8 cellular contexts compared by ENCODE assay signal in the genomic region with DNA sequence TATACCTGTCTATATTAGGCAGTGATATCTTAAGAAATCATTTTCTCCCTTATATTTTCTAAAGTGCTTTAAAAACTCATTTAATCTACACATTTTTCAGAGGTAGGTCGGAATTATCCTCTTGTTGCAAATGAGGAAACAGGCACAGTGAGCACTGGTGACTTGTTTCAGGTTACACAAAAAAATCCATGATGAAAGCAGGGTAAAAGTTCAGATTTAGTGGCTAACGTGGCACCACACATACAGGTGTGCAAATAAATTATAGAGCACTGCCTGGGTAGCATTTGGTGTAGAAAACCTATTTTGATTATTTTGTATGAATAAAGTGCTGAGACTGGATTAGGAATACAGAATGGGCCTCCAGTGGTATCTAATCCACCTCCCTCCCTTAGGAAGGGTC.
"Had no signal": no experiment of that assay in that cellular context is flagged by ENCODE, and none has a peak within 500 bp of the region (broad histone marks: within the 10 kb centered on the region; RNA-seq: fewer than 3 reads in every experiment).

No MANE protein-coding gene starts in this region.

- H3K4me1 ChIP-seq: HAP-1 had no signal

- H2AFZ ChIP-seq: GM23248 had no signal

- H3K9me3 ChIP-seq: HAP-1 had no signal

- H3K9ac ChIP-seq: GM23248 had no signal

- H3K4me3 ChIP-seq: GM23248, HAP-1 had no signal

- ATAC-seq: HCT116 had no signal

- H3K27ac ChIP-seq: GM23248 had no signal

- FAIRE-seq: HTR-8/SVneo had no signal

- DNase-seq: GM23248, GOT3, H7, HFFc6, KBM-7 had no signal
